9 cellular contexts compared by ENCODE assay signal in the genomic region with DNA sequence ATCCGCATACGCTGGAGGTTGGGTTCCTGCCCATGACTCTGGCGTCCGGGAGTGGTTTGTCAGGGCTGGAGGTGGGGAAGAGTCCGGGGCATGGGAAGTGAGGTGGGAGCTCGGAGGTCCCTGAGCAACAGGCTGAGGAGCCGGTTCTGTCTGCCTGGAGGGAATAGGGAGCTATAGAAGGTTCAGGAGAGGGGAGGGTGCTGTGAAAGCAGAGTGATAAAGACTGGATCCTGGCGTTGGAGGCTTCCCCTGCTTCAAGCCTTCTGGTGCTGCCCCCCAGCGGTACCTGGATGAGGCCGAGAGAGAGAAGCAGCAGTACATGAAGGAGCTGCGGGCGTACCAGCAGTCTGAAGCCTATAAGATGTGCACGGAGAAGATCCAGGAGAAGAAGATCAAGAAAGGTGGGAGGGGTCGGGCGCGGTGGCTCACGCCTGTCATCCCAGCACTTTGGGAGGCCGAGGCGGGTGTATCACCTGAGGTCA. TPM values are rescaled to one million over a fixed set of nuclear protein-coding genes. Genes with fewer than 3 reads are reported as not detected.
A peak's percentile ranks its signal among the peaks of the same experiment; 100 is the strongest.
DNase-seq lines count a peak whose midpoint lies in the region; ATAC-seq and TF ChIP-seq lines count a peak whose summit lies in the region.
"Had no signal": no experiment of that assay in that cellular context is flagged by ENCODE, and none has a peak within 500 bp of the region (broad histone marks: within the 10 kb centered on the region; RNA-seq: fewer than 3 reads in every experiment).

No MANE protein-coding gene starts in this region.

- no peaks in the 10 kb centered on the region for H4K20me1 ChIP-seq in PC-3 (ENCODE audit: low read length)

- H3K4me1 ChIP-seq in cardiac muscle cell (ENCODE audit: low read depth) (peaks cover 3% of the 10 kb centered on the region), PC-3 (ENCODE audit: insufficient read depth, low read length) (peaks cover 8% of the 10 kb centered on the region), testis (peaks cover 9% of the 10 kb centered on the region)

- peak; percentile 29 for TF ChIP-seq CTCF in cardiac muscle cell (IDR thresholded peaks at IDR 0.05; ENCODE audit: low read depth, low read length)
- 0 out of 2 replicates have a peak, but pooled peaks have one; percentile 10 for TF ChIP-seq CTCF in PC-3 (conservative IDR thresholded peaks at IDR 0.05; ENCODE audit: low read depth, low read length)
- no peak for TF ChIP-seq CTCF in testis (IDR thresholded peaks at IDR 0.05)

- 54 to 72% methylated on average over 19 of the region's 19 CpGs for WGBS in testis, 2 donors

- intact Hi-C loops in left cardiac atrium (cut with DNase I) (loop anchor here in 1 of 2 donors (5.0 kb wide), 1 partner anchor 42 kb away; no protein-coding TSS in a partner anchor), PC-3 (cut with micrococcal nuclease) (no loop called here), testis (cut with DNase I; ENCODE audit: low total_unique reads) (no loop called here)

- H3K4me3 ChIP-seq in cardiac muscle cell (no peak overlapping the region), PC-3 (ENCODE audit: low read length) (no peak overlapping the region), testis (no peak overlapping the region)
- H3K4me3 ChIP-seq: ovary had no signal

- no TSS peak for BruUV-seq in PC-3 (replicated peaks; lab: Mats Ljungman, UMichigan)

- POLR2A ChIA-PET in PC-3 (lab: Charles Lee; ENCODE audit: unreplicated experiment), result no interaction called here

- peaks cover 12% of the 10 kb centered on the region for H3K79me2 ChIP-seq in PC-3 (ENCODE audit: low read length)

- CTCF ChIA-PET in PC-3 (lab: Charles Lee), result no interaction called here

- no peak overlapping the region for H3K27ac ChIP-seq in cardiac muscle cell
- no peak overlapping the region for H3K27ac ChIP-seq in PC-3 (ENCODE audit: low read length)
- no peak overlapping the region for H3K27ac ChIP-seq in testis
- H3K27ac ChIP-seq: ovary had no signal

- no peak overlapping the region for H3K4me3 Mint-ChIP-seq in stimulated activated naive CD8-positive, alpha-beta T cell treated with anti-CD3 and anti-CD28 coated beads, Interleukin-15, amount 100 ng/mL, for 72 hours

- H3F3A ChIP-seq in PC-3 (ENCODE audit: low read length, unreplicated experiment), result no peaks in the 10 kb centered on the region

- no peaks in the 10 kb centered on the region for H3K9me3 Mint-ChIP-seq in stimulated activated naive CD8-positive, alpha-beta T cell treated with anti-CD3 and anti-CD28 coated beads, Interleukin-15, amount 100 ng/mL, for 72 hours

- H3K27ac Mint-ChIP-seq in stimulated activated naive CD8-positive, alpha-beta T cell treated with anti-CD3 and anti-CD28 coated beads, Interleukin-15, amount 100 ng/mL, for 72 hours, result no peak overlapping the region

- no peak overlapping the region for H2AFZ ChIP-seq in PC-3 (ENCODE audit: low read length)

- no peaks in the 10 kb centered on the region for H3K27me3 ChIP-seq in cardiac muscle cell
- H3K27me3 ChIP-seq in PC-3 (ENCODE audit: low read length), result no peaks in the 10 kb centered on the region
- no peaks in the 10 kb centered on the region for H3K27me3 ChIP-seq in testis
- H3K27me3 ChIP-seq: ovary had no signal

- DNase-seq in cardiac muscle cell (ENCODE audit: low read depth in 1 of 2, low spot score in 1 of 2) (peak in 1 of 2 donors; percentile 44), left cardiac atrium (no peak), PC-3 (no peak), dermis blood vessel endothelial cell (peak; percentile 50), testis (peak; percentile 49), SK-N-DZ (ENCODE audit: low spot score) (no peak)
- DNase-seq in stimulated activated naive CD8-positive, alpha-beta T cell treated with anti-CD3 and anti-CD28 coated beads, Interleukin-15, amount 100 ng/mL, for 72 hours, result no peak
- DNase-seq: ovary had no signal

- H3K4me2 ChIP-seq in PC-3 (ENCODE audit: low read length), result peak overlapping the region; percentile 84; the same call in 1 of the 2 replicates

- no peak for TF ChIP-seq POLR2A in testis (IDR thresholded peaks at IDR 0.05)

- no peaks in the 10 kb centered on the region for H3K9me2 ChIP-seq in PC-3 (replicated peaks; ENCODE audit: low read length)

- no peak overlapping the region for H3K9ac ChIP-seq in PC-3 (ENCODE audit: low read length)

- no peaks in the 10 kb centered on the region for H3K27me3 Mint-ChIP-seq in stimulated activated naive CD8-positive, alpha-beta T cell treated with anti-CD3 and anti-CD28 coated beads, Interleukin-15, amount 100 ng/mL, for 72 hours

- no peaks in the 10 kb centered on the region for H3K36me3 ChIP-seq in cardiac muscle cell
- H3K36me3 ChIP-seq in PC-3 (ENCODE audit: low read depth, low read length), result peaks cover 3% of the 10 kb centered on the region
- H3K36me3 ChIP-seq in testis (ENCODE audit: low read depth, missing control alignments), result no peaks in the 10 kb centered on the region
- H3K36me3 ChIP-seq: ovary had no signal

- no peaks in the 10 kb centered on the region for H3K9me3 ChIP-seq in cardiac muscle cell (ENCODE audit: low read depth)
- H3K9me3 ChIP-seq in PC-3 (ENCODE audit: low read length), result no peaks in the 10 kb centered on the region
- no peaks in the 10 kb centered on the region for H3K9me3 ChIP-seq in testis
- H3K9me3 ChIP-seq: ovary had no signal

- no peak for ATAC-seq in left cardiac atrium
- no peak for ATAC-seq in PC-3
- no peak for ATAC-seq in HG03460 (IDR thresholded peaks at IDR 0.05; ENCODE audit: unreplicated experiment)
- ATAC-seq in stimulated activated naive CD8-positive, alpha-beta T cell treated with anti-CD3 and anti-CD28 coated beads, Interleukin-15, amount 100 ng/mL, for 72 hours, result no peak

- H3K4me1 Mint-ChIP-seq in stimulated activated naive CD8-positive, alpha-beta T cell treated with anti-CD3 and anti-CD28 coated beads, Interleukin-15, amount 100 ng/mL, for 72 hours, result peaks cover 37% of the 10 kb centered on the region

RNA-seq across cellular contexts. Expression of a gene that starts 2.6 kb away (rescaled TPM):
- total RNA-seq in cardiac muscle cell (202 and 253 TPM in 2 replicates), left cardiac atrium (10 to 100 TPM; 34.8 to 42.0 TPM), PC-3 (2014; rRNA removed) (146 and 210 TPM in 2 replicates), dermis blood vessel endothelial cell (75.0 and 94.7 TPM in 2 replicates), testis (100 to 1,000 TPM; 108 to 129 TPM)
- polyA plus RNA-seq in cardiac muscle cell (154 and 177 TPM in 2 replicates), testis (ENCODE audit: insufficient read depth, low read depth, low replicate concordance) (66.2 TPM)
- polyA plus RNA-seq in SK-N-DZ (2014; cell fraction: cytosol; rRNA removed), result 45.9 and 49.0 TPM in 2 replicates
- 102 and 113 TPM in 2 replicates for polyA plus RNA-seq in SK-N-DZ (2014; cell fraction: nucleus; rRNA removed)

RNA-seq across cellular contexts. Expression of a gene that starts 10.0 kb away (rescaled TPM):
- total RNA-seq in cardiac muscle cell (0.28 and 0.54 TPM in 2 replicates), left cardiac atrium (1 to 10 TPM; 1.5 to 1.6 TPM), PC-3 (2014; rRNA removed) (0.18 TPM in 1 of 2 replicates, not detected in the other), dermis blood vessel endothelial cell (1.1 and 1.2 TPM in 2 replicates), testis (under 1 TPM; 0.50 to 0.87 TPM)
- polyA plus RNA-seq in cardiac muscle cell (0.13 and 2.2 TPM in 2 replicates), testis (ENCODE audit: insufficient read depth, low read depth, low replicate concordance) (1.5 TPM)
- polyA plus RNA-seq in SK-N-DZ (2014; cell fraction: cytosol; rRNA removed), result 0.03 and 0.08 TPM in 2 replicates
- not detected in 2 replicates for polyA plus RNA-seq in SK-N-DZ (2014; cell fraction: nucleus; rRNA removed)

RNA-seq across cellular contexts. Expression of a gene that starts 17.9 kb away (rescaled TPM):
- total RNA-seq in cardiac muscle cell, result 89.0 and 110 TPM in 2 replicates
- 51.5 and 71.8 TPM in 2 replicates for polyA plus RNA-seq in cardiac muscle cell
- 10 to 100 TPM; 29.8 to 40.4 TPM for total RNA-seq in left cardiac atrium
- total RNA-seq in PC-3 (2014; rRNA removed), result 121 and 165 TPM in 2 replicates
- total RNA-seq in dermis blood vessel endothelial cell, result 90.3 and 121 TPM in 2 replicates
- 10 to 100 TPM; 83.9 to 95.1 TPM for total RNA-seq in testis
- polyA plus RNA-seq in testis (ENCODE audit: insufficient read depth, low read depth, low replicate concordance), result 32.8 TPM
- 24.5 and 27.7 TPM in 2 replicates for polyA plus RNA-seq in SK-N-DZ (2014; cell fraction: cytosol; rRNA removed)
- polyA plus RNA-seq in SK-N-DZ (2014; cell fraction: nucleus; rRNA removed), result 58.4 and 59.9 TPM in 2 replicates

RNA-seq across cellular contexts. Expression of a gene that starts 31.4 kb away (rescaled TPM):
- total RNA-seq in cardiac muscle cell, result 0.15 and 0.18 TPM in 2 replicates
- polyA plus RNA-seq in cardiac muscle cell, result 0.40 and 1.0 TPM in 2 replicates
- total RNA-seq in left cardiac atrium, result 1 to 10 TPM; 2.3 to 3.7 TPM
- 0.77 and 1.0 TPM in 2 replicates for total RNA-seq in PC-3 (2014; rRNA removed)
- 1.3 and 1.7 TPM in 2 replicates for total RNA-seq in dermis blood vessel endothelial cell
- total RNA-seq in testis, result 1 to 10 TPM; 1.3 to 3.2 TPM
- polyA plus RNA-seq in testis (ENCODE audit: insufficient read depth, low read depth, low replicate concordance), result 1.8 TPM
- 0.23 and 0.44 TPM in 2 replicates for polyA plus RNA-seq in SK-N-DZ (2014; cell fraction: cytosol; rRNA removed)
- not detected in 2 replicates for polyA plus RNA-seq in SK-N-DZ (2014; cell fraction: nucleus; rRNA removed)

RNA-seq across cellular contexts. Expression of a gene that starts 36.3 kb away (rescaled TPM):
- total RNA-seq in cardiac muscle cell (1.9 and 5.4 TPM in 2 replicates), left cardiac atrium (under 1 TPM in 1 of 2 donors, not detected in 1; 0.52 TPM), PC-3 (2014; rRNA removed) (not detected in 2 replicates), dermis blood vessel endothelial cell (not detected in 2 replicates), testis (10 to 100 TPM; 35.8 to 55.9 TPM)
- polyA plus RNA-seq in cardiac muscle cell (4.0 and 5.9 TPM in 2 replicates), testis (ENCODE audit: insufficient read depth, low read depth, low replicate concordance) (68.2 TPM)
- not detected in 2 replicates for polyA plus RNA-seq in SK-N-DZ (2014; cell fraction: cytosol; rRNA removed)
- polyA plus RNA-seq in SK-N-DZ (2014; cell fraction: nucleus; rRNA removed), result 0.64 and 2.7 TPM in 2 replicates

Comparison
In these comparisons a context has a peak if more than half of its experiments do, and no peak if none do; other contexts are left out.
1. DNase-seq: peak in dermis blood vessel endothelial cell (single experiment) and testis (single experiment); none in left cardiac atrium (single experiment), PC-3 (single experiment), stimulated activated naive CD8-positive, alpha-beta T cell treated with anti-CD3 and anti-CD28 coated beads, Interleukin-15, amount 100 ng/mL, for 72 hours (0 of 2) and SK-N-DZ (single experiment).
2. CTCF ChIP-seq: peak in cardiac muscle cell (single experiment) and PC-3 (single experiment); none in testis (0 of 3).